ENCODE assay signal across 10 cellular contexts in the genomic region with DNA sequence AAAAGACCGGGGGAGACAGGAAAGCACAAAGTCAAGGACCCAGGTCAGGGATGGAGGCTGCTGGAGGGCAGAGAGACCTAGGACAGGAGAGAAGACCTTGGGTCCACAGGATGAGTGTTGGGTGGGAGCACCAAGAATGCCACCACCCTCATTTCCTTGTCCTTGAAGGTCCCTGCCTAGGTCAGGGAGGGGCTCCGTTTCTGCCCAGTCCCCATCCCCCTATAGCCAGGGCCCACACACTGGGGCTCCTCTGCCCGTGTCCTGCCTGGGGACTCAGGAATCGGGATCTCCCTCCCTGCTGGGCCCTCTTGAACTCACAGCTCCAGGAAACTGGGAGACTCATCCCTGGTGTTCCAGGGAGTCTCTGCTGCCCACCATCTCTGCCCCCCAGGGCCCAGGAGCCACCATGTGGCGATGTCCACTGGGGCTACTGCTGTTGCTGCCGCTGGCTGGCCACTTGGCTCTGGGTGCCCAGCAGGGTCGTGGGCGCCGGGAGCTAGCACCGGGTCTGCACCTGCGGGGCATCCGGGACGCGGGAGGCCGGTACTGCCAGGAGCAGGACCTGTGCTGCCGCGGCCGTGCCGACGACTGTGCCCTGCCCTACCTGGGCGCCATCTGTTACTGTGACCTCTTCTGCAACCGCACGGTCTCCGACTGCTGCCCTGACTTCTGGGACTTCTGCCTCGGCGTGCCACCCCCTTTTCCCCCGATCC. TPM values are rescaled to one million over a fixed set of nuclear protein-coding genes. Genes with fewer than 3 reads are reported as not detected.
DNase-seq lines count a peak whose midpoint lies in the region; ATAC-seq and TF ChIP-seq lines count a peak whose summit lies in the region.
"Had no signal": no experiment of that assay in that cellular context is flagged by ENCODE, and none has a peak within 500 bp of the region (broad histone marks: within the 10 kb centered on the region; RNA-seq: fewer than 3 reads in every experiment).

No MANE protein-coding gene starts in this region.

- H3K9me3 Mint-ChIP-seq in glutamatergic neuron (ENCODE audit: unreplicated experiment), result peaks cover 3% of the 10 kb centered on the region

- H3K27ac ChIP-seq in brain microvascular endothelial cell (no peak overlapping the region), iPS-20b (ENCODE audit: low read length) (no peak overlapping the region)

- no peak overlapping the region for H3K4me3 Mint-ChIP-seq in glutamatergic neuron (ENCODE audit: unreplicated experiment)

- no peaks in the 10 kb centered on the region for H3K36me3 ChIP-seq in brain microvascular endothelial cell (replicated peaks)
- H3K36me3 ChIP-seq in iPS-20b (ENCODE audit: insufficient read depth, low read depth, low read length), result no peaks in the 10 kb centered on the region

- no peaks in the 10 kb centered on the region for H3K9me3 ChIP-seq in iPS-20b (ENCODE audit: insufficient read depth, low read depth, low read length)

- H3K27ac Mint-ChIP-seq in glutamatergic neuron (ENCODE audit: unreplicated experiment), result no peak overlapping the region

- H3K9ac ChIP-seq in iPS-20b (ENCODE audit: low read depth, low read length), result no peak overlapping the region

- ATAC-seq in HG03280 (IDR thresholded peaks at IDR 0.05; ENCODE audit: unreplicated experiment), result no peak

- H3K4me3 ChIP-seq in brain microvascular endothelial cell (ENCODE audit: low read depth, low read length), result peak overlapping the region; percentile 37
- H3K4me3 ChIP-seq in iPS-20b (ENCODE audit: low read length), result peak overlapping the region; percentile 44; the same call in 1 of the 2 replicates
- peak overlapping the region; percentile 42 for H3K4me3 ChIP-seq in retinal pigment epithelial cell (ENCODE audit: low read length)

- no peaks in the 10 kb centered on the region for H3K36me3 Mint-ChIP-seq in glutamatergic neuron (ENCODE audit: unreplicated experiment)

- DNase-seq in DMS53 treated with DMSO at 0.1 percent for 48 hours (lab: John Stamatoyannopoulos, UW; ENCODE audit: unreplicated experiment) (peak; percentile 21), brain microvascular endothelial cell (no peak), retinal pigment epithelial cell (ENCODE audit: low read depth) (no peak), NCI-H1694 treated with DMSO at 0.1 percent for 48 hours (lab: John Stamatoyannopoulos, UW) (no peak), GM03348 (ENCODE audit: low spot score) (no peak), glutamatergic neuron (no peak)
- DNase-seq: NCI-H1694 had no signal

- H3K27me3 ChIP-seq in brain microvascular endothelial cell (replicated peaks) (no peaks in the 10 kb centered on the region), iPS-20b (ENCODE audit: insufficient read depth, low read length) (peaks cover 13% of the 10 kb centered on the region)

- TF ChIP-seq CTCF in brain microvascular endothelial cell (IDR thresholded peaks at IDR 0.05; ENCODE audit: low read depth, low read length, missing control alignments) (no peak), retinal pigment epithelial cell (conservative IDR thresholded peaks at IDR 0.05; ENCODE audit: low read depth, low read length) (no peak), glutamatergic neuron (IDR thresholded peaks at IDR 0.05; ENCODE audit: partially characterized antibody, unreplicated experiment) (no peak)

- H3K27me3 Mint-ChIP-seq in glutamatergic neuron (ENCODE audit: unreplicated experiment), result peaks cover 2% of the 10 kb centered on the region

- peaks cover 25% of the 10 kb centered on the region for H3K4me1 ChIP-seq in iPS-20b (ENCODE audit: insufficient read depth, low read length)

- in situ Hi-C loops in brain microvascular endothelial cell (cut with HindIII; ENCODE audit: low pct_ligation_motif_present, low sequenced_read_pairs), result no loop called here

- peaks cover 12% of the 10 kb centered on the region for H3K4me1 Mint-ChIP-seq in glutamatergic neuron (ENCODE audit: low read depth, unreplicated experiment)

RNA-seq across cellular contexts. Expression of gene TINAGL1, which starts 0.6 kb away (rescaled TPM):
- total RNA-seq in glutamatergic neuron (ENCODE audit: unreplicated experiment), result not detected
- total RNA-seq: SK-MEL-5 had no signal

RNA-seq across cellular contexts. Expression of gene HCRTR1, which starts 40.6 kb away (rescaled TPM):
- total RNA-seq in glutamatergic neuron (ENCODE audit: unreplicated experiment), result not detected
- total RNA-seq: SK-MEL-5 had no signal
